12 cellular contexts compared by ENCODE assay signal in the genomic region with DNA sequence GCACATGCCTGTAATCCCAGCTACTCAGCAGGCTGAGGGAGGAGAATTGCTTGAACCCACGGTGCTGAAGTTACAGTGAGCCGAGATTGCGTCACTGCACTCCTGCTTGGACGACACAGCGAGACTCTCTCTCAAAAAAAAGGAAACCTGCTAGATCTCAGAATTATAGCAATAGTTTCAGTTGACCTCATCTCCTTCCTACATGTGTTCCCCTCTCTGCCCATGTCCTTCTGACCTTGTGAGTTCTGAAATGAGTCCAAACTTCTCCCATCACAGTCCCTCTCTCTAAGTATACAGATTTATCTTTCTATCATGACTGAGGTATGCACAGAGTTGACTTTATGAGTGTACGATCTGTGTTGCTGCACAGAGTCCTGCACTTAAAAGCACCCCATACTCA. TPM values are rescaled to one million over a fixed set of nuclear protein-coding genes. Genes with fewer than 3 reads are reported as not detected.
DNase-seq lines count a peak whose midpoint lies in the region; ATAC-seq, FAIRE-seq and TF ChIP-seq lines count a peak whose summit lies in the region.
"Had no signal": no experiment of that assay in that cellular context is flagged by ENCODE, and none has a peak within 500 bp of the region (broad histone marks: within the 10 kb centered on the region; RNA-seq: fewer than 3 reads in every experiment).

No MANE protein-coding gene starts in this region.

- H3F3A ChIP-seq in smooth muscle cell (ENCODE audit: low read depth) = no peaks in the 10 kb centered on the region

- H3K9ac ChIP-seq in smooth muscle cell (ENCODE audit: low read depth) = no peak overlapping the region

- H3K4me1 ChIP-seq in smooth muscle cell (ENCODE audit: low read depth) = no peaks in the 10 kb centered on the region
- H3K4me1 ChIP-seq: tibial artery had no signal

- no peaks in the 10 kb centered on the region for H3K27me3 Mint-ChIP-seq in activated T-helper 17 cell treated with anti-CD3 and anti-CD28 coated beads, Interleukin-2, amount 50 U/mL, for 72 hours

- no peak overlapping the region for H3K4me2 ChIP-seq in smooth muscle cell

- 71% methylated on average over 6 of the region's 6 CpGs for WGBS in smooth muscle cell (ENCODE audit: low lambda C conversion rate)

- H3K27ac Mint-ChIP-seq in activated T-helper 17 cell treated with anti-CD3 and anti-CD28 coated beads, Interleukin-2, amount 50 U/mL, for 72 hours = no peak overlapping the region

- no peak overlapping the region for H2AFZ ChIP-seq in smooth muscle cell (ENCODE audit: low read depth)

- H3K4me3 Mint-ChIP-seq in activated T-helper 17 cell treated with anti-CD3 and anti-CD28 coated beads, Interleukin-2, amount 50 U/mL, for 72 hours = no peak overlapping the region

- H3K9me3 Mint-ChIP-seq in activated T-helper 17 cell treated with anti-CD3 and anti-CD28 coated beads, Interleukin-2, amount 50 U/mL, for 72 hours = no peaks in the 10 kb centered on the region

- no peaks in the 10 kb centered on the region for H4K20me1 ChIP-seq in smooth muscle cell (ENCODE audit: low read depth)

- H3K9me3 ChIP-seq in smooth muscle cell (replicated peaks; ENCODE audit: low read depth) = no peaks in the 10 kb centered on the region
- H3K9me3 ChIP-seq: tibial artery had no signal

- no peak for TF ChIP-seq POLR2A in GM18505 (IDR thresholded peaks at IDR 0.05; ENCODE audit: borderline replicate concordance, extremely low read depth, insufficient read depth, insufficient read length)

- FAIRE-seq in HTR-8/SVneo (lab: Jason Lieb, UNC) = no peak

- DNase-seq in SKM-1 treated with dmso at 0.1 percent for 144 hours (lab: John Stamatoyannopoulos, UW; ENCODE audit: unreplicated experiment) (peak; percentile 16), SKM-1 (lab: John Stamatoyannopoulos, UW; ENCODE audit: unreplicated experiment) (no peak), smooth muscle cell (lab: John Stamatoyannopoulos, UW; ENCODE audit: unreplicated experiment) (no peak), HTR-8/SVneo (ENCODE audit: insufficient read length, low spot score) (no peak), DMS53 (lab: John Stamatoyannopoulos, UW) (no peak)
- DNase-seq: ACHN; stimulated activated CD4-positive, alpha-beta T cell treated with anti-CD3 and anti-CD28 coated beads, Interleukin-15, amount 100 ng/mL, for 24 hours; tibial artery had no signal

- peaks cover 4% of the 10 kb centered on the region for H3K27me3 ChIP-seq in smooth muscle cell (ENCODE audit: low read depth)
- H3K27me3 ChIP-seq: tibial artery had no signal

- no peaks in the 10 kb centered on the region for H3K79me2 ChIP-seq in smooth muscle cell (ENCODE audit: low read depth)

- H3K4me3 ChIP-seq in smooth muscle cell = no peak overlapping the region
- H3K4me3 ChIP-seq: tibial artery had no signal

- no peak for TF ChIP-seq CTCF in smooth muscle cell (IDR thresholded peaks at IDR 0.05; ENCODE audit: borderline replicate concordance, insufficient read depth, poor library complexity, severe bottlenecking)

- no peaks in the 10 kb centered on the region for H3K36me3 Mint-ChIP-seq in activated T-helper 17 cell treated with anti-CD3 and anti-CD28 coated beads, Interleukin-2, amount 50 U/mL, for 72 hours (ENCODE audit: low read depth)

- peaks cover 4% of the 10 kb centered on the region for H3K4me1 Mint-ChIP-seq in activated T-helper 17 cell treated with anti-CD3 and anti-CD28 coated beads, Interleukin-2, amount 50 U/mL, for 72 hours

- ATAC-seq in HG02623 (IDR thresholded peaks at IDR 0.05; ENCODE audit: unreplicated experiment) (peak; percentile 58), GM18505 (IDR thresholded peaks at IDR 0.05; ENCODE audit: unreplicated experiment) (no peak)
- peak; percentile 64 for ATAC-seq in activated T-helper 17 cell treated with anti-CD3 and anti-CD28 coated beads, Interleukin-2, amount 50 U/mL, for 72 hours (replicated peaks)

- no peaks in the 10 kb centered on the region for H3K36me3 ChIP-seq in smooth muscle cell (ENCODE audit: low read depth)
- H3K36me3 ChIP-seq: tibial artery had no signal

- H3K27ac ChIP-seq in smooth muscle cell (ENCODE audit: low read depth) = peak overlapping the region; percentile 5
- H3K27ac ChIP-seq: tibial artery had no signal

RNA-seq across cellular contexts. Expression of a gene that starts 44.6 kb away (rescaled TPM):
- not detected for total RNA-seq in activated T-helper 17 cell treated with anti-CD3 and anti-CD28 coated beads, Interleukin-2, amount 50 U/mL, for 72 hours
- total RNA-seq in smooth muscle cell = not detected in 2 replicates
- 0.31 TPM in 1 of 2 replicates, not detected in the other for polyA plus RNA-seq in smooth muscle cell
- total RNA-seq: activated CD8-positive, alpha-beta memory T cell treated with anti-CD3 and anti-CD28 coated beads for 36 hours had no signal

RNA-seq across cellular contexts. Expression of a gene that starts 57.2 kb away (rescaled TPM):
- 10 to 100 TPM; 15.1 to 15.8 TPM for total RNA-seq in activated T-helper 17 cell treated with anti-CD3 and anti-CD28 coated beads, Interleukin-2, amount 50 U/mL, for 72 hours
- 34.0 and 56.0 TPM in 2 replicates for total RNA-seq in smooth muscle cell
- 18.8 and 21.3 TPM in 2 replicates for polyA plus RNA-seq in smooth muscle cell
